10 cellular contexts compared by ENCODE assay signal in genomic region chr9:17578577-17578910, GRCh38. TPM values are rescaled to one million over a fixed set of nuclear protein-coding genes. Genes with fewer than 3 reads are reported as not detected.
DNase-seq lines count a peak whose midpoint lies in the region; ATAC-seq, FAIRE-seq and TF ChIP-seq lines count a peak whose summit lies in the region.
"Had no signal": no experiment of that assay in that cellular context is flagged by ENCODE, and none has a peak within 500 bp of the region (broad histone marks: within the 10 kb centered on the region; RNA-seq: fewer than 3 reads in every experiment).

No MANE protein-coding gene starts in this region.

- no peaks in the 10 kb centered on the region for H3K36me3 Mint-ChIP-seq in astrocyte (ENCODE audit: low read depth, unreplicated experiment)

- DNase-seq in DMS 273 (lab: John Stamatoyannopoulos, UW; ENCODE audit: unreplicated experiment) (peak; percentile 61), DMS 273 treated with DMSO at 0.1 percent for 48 hours (lab: John Stamatoyannopoulos, UW) (no peak), astrocyte (ENCODE audit: low read depth) (no peak), HepG2 (ENCODE audit: low spot score) (no peak), foreskin melanocyte (no peak), NCI-H2196 treated with DMSO at 0.1 percent for 48 hours (lab: John Stamatoyannopoulos, UW; ENCODE audit: unreplicated experiment) (no peak), adrenal gland (no peak)

- ATAC-seq in HepG2, result peak; percentile 51

- H3K36me3 ChIP-seq in astrocyte (ENCODE audit: insufficient read depth, low read length), result no peaks in the 10 kb centered on the region
- H3K36me3 ChIP-seq in HepG2 (replicated peaks in 1 of 2; ENCODE audit: control insufficient read depth in 1 of 2, insufficient read depth in 2 of 2, low read length in 2 of 2), result no peaks in the 10 kb centered on the region
- no peaks in the 10 kb centered on the region for H3K36me3 ChIP-seq in subcutaneous abdominal adipose tissue (ENCODE audit: control insufficient read depth in 5 of 5, insufficient read depth in 5 of 5, low read length in 5 of 5)
- no peaks in the 10 kb centered on the region for H3K36me3 ChIP-seq in adrenal gland (replicated peaks in 1 of 2)

- WGBS in HepG2 (ENCODE audit: low lambda C conversion rate), result 0% methylated on average over 1 of the region's 17 CpGs
- WGBS in adrenal gland, 4 donors, result 0 to 7% (median 3%) methylated on average over 1 to 17 of the region's 17 CpGs

- H3K9me3 ChIP-seq in astrocyte (ENCODE audit: insufficient read depth, low read depth, low read length) (no peaks in the 10 kb centered on the region), HepG2 (ENCODE audit: low read length) (no peaks in the 10 kb centered on the region), subcutaneous abdominal adipose tissue (ENCODE audit: control insufficient read depth in 5 of 5, low read length in 5 of 5) (no peaks in the 10 kb centered on the region), adrenal gland (replicated peaks in 1 of 3) (no peaks in the 10 kb centered on the region)

- no peak overlapping the region for H3K27ac Mint-ChIP-seq in astrocyte (ENCODE audit: unreplicated experiment)

- H3K4me2 ChIP-seq in astrocyte (ENCODE audit: low read length) (peak overlapping the region; percentile 84), HepG2 (ENCODE audit: low read depth, low read length) (0 out of 2 replicates have a peak overlapping the region, but pooled peaks have one; percentile 3)

- no peak for FAIRE-seq in astrocyte (lab: Jason Lieb, UNC)
- FAIRE-seq in HepG2 (lab: Jason Lieb, UNC), result no peak
- FAIRE-seq: GM18507 had no signal

- H3K4me3 ChIP-seq in astrocyte (ENCODE audit: insufficient read depth, low read depth, low read length) (peak overlapping the region; percentile 44), HepG2 (replicated peaks in 1 of 3; ENCODE audit: insufficient read depth in 1 of 3, low read depth in 2 of 3, low read length in 3 of 3) (no peak overlapping the region), subcutaneous abdominal adipose tissue (ENCODE audit: low read depth in 1 of 5, low read length in 5 of 5) (peak overlapping the region in 4 of 5 donors; percentile 32 to 74 (median 56)), adrenal gland (peak overlapping the region in 1 of 4 donors; percentile 55)

- TF ChIP-seq POLR2A in HepG2 (IDR thresholded peaks at IDR 0.05; ENCODE audit: insufficient read depth in 1 of 2, low read depth in 2 of 2, low read length in 2 of 2) (no peak), adrenal gland (IDR thresholded peaks at IDR 0.05) (no peak)

- peak overlapping the region; percentile 80 for H2AFZ ChIP-seq in astrocyte (ENCODE audit: low read depth, low read length)
- no peak overlapping the region for H2AFZ ChIP-seq in HepG2 (ENCODE audit: low read length)

- no peak for TF ChIP-seq RAD21 in HepG2 (CRISPR knock-in tag; IDR thresholded peaks at IDR 0.05)

- in situ Hi-C loops in HepG2 (cut with HindIII; ENCODE audit: extremely low pct_ligation_motif_present, low pct_unique_long_range_greater_than_20kb), result no loop called here

- TF ChIP-seq EP300 in HepG2 (IDR thresholded peaks at IDR 0.05; ENCODE audit: low read depth in 2 of 2, low read length in 2 of 2) (no peak), HepG2 (CRISPR knock-in tag; IDR thresholded peaks at IDR 0.05; ENCODE audit: borderline replicate concordance) (no peak)

- no peak overlapping the region for H3K27ac ChIP-seq in astrocyte (ENCODE audit: low read depth, low read length)
- H3K27ac ChIP-seq in HepG2 (ENCODE audit: extremely low read length, insufficient read depth, low read length), result no peak overlapping the region
- H3K27ac ChIP-seq in subcutaneous abdominal adipose tissue (ENCODE audit: low read depth, low read length), result no peak overlapping the region
- H3K27ac ChIP-seq in adrenal gland, result no peak overlapping the region
- H3K27ac ChIP-seq: 22Rv1 had no signal

- peak overlapping the region; percentile 79 for H3K4me3 Mint-ChIP-seq in astrocyte (ENCODE audit: unreplicated experiment)

- H3K4me1 Mint-ChIP-seq in astrocyte (ENCODE audit: low read depth, unreplicated experiment), result no peaks in the 10 kb centered on the region

- peaks cover 50% of the 10 kb centered on the region for H3K27me3 ChIP-seq in astrocyte (ENCODE audit: insufficient read depth, low read length)
- H3K27me3 ChIP-seq in HepG2 (ENCODE audit: control insufficient read depth in 1 of 2, insufficient read depth in 2 of 2, low read length in 2 of 2), result peaks cover 2 to 19% of the 10 kb centered on the region in 2 experiments; a peak in 3 of 5 replicates
- H3K27me3 ChIP-seq in subcutaneous abdominal adipose tissue (ENCODE audit: control insufficient read depth in 5 of 5, insufficient read depth in 4 of 5, low read length in 5 of 5), result peaks cover 14 to 27% (median 19%) of the 10 kb centered on the region in 5 donors
- peaks cover 42% of the 10 kb centered on the region for H3K27me3 ChIP-seq in adrenal gland

- CTCF ChIA-PET in HepG2 (lab: Yijun Ruan, JAX; ENCODE audit: low intra/inter-chr PET ratio, low total read pairs), result no interaction called here

- intact Hi-C loops in HepG2 (cut with micrococcal nuclease; ENCODE audit: unreplicated experiment) (no loop called here), adrenal gland (cut with DNase I) (no loop called here)

- H3K9me3 Mint-ChIP-seq in astrocyte (ENCODE audit: unreplicated experiment), result no peaks in the 10 kb centered on the region

- no peaks in the 10 kb centered on the region for H4K20me1 ChIP-seq in astrocyte (ENCODE audit: insufficient read depth, low read length)
- H4K20me1 ChIP-seq in HepG2 (ENCODE audit: insufficient read depth, low read length), result no peaks in the 10 kb centered on the region

- POLR2A ChIA-PET in HepG2 (lab: Yijun Ruan, JAX), result no interaction called here

- H3K79me2 ChIP-seq in astrocyte (ENCODE audit: insufficient read depth, low read length) (no peaks in the 10 kb centered on the region), HepG2 (ENCODE audit: insufficient read depth, low read length) (no peaks in the 10 kb centered on the region)

- BruUV-seq in HepG2 (replicated peaks; lab: Mats Ljungman, UMichigan), result no TSS peak

- H3K9ac ChIP-seq in astrocyte (ENCODE audit: low read length) (no peak overlapping the region), HepG2 (ENCODE audit: insufficient read depth, low read depth, low read length) (no peak overlapping the region), subcutaneous abdominal adipose tissue (ENCODE audit: low read length in 5 of 5) (no peak overlapping the region)

- peaks cover 56% of the 10 kb centered on the region for H3K27me3 Mint-ChIP-seq in astrocyte (ENCODE audit: low read depth, unreplicated experiment)

- H3K4me1 ChIP-seq in astrocyte (ENCODE audit: insufficient read depth, low read length) (peaks cover 7% of the 10 kb centered on the region), HepG2 (ENCODE audit: insufficient read depth, low read length) (no peaks in the 10 kb centered on the region), subcutaneous abdominal adipose tissue (ENCODE audit: control insufficient read depth in 5 of 5, insufficient read depth in 5 of 5, low read length in 5 of 5) (peaks cover 0 to 12% (median 12%) of the 10 kb centered on the region in 5 donors), adrenal gland (replicated peaks in 1 of 2) (peaks cover 0 to 14% of the 10 kb centered on the region in 2 donors)

- TF ChIP-seq CTCF in astrocyte (IDR thresholded peaks at IDR 0.05; ENCODE audit: insufficient read depth, low read depth, low read length), result no peak
- TF ChIP-seq CTCF in HepG2 (CRISPR knock-in tag; IDR thresholded peaks at IDR 0.05), result no peak
- TF ChIP-seq CTCF in adrenal gland (IDR thresholded peaks at IDR 0.05), result no peak

TF ChIP-seq in HepG2, 621 proteins besides CTCF, POLR2A, EP300 and RAD21 (continues in another document):
- TF ChIP-seq ZZZ3 (CRISPR knock-in tag; IDR thresholded peaks at IDR 0.05; ENCODE audit: borderline replicate concordance) (no peak), THAP8 (CRISPR knock-in tag; IDR thresholded peaks at IDR 0.05; ENCODE audit: borderline replicate concordance) (no peak), ZNF766 (CRISPR knock-in tag; IDR thresholded peaks at IDR 0.05; ENCODE audit: borderline replicate concordance) (no peak)

RNA-seq across cellular contexts. Expression of gene SH3GL2, which starts 0.3 kb away (rescaled TPM):
- 0.16 TPM in 1 of 2 replicates, not detected in the other for total RNA-seq in astrocyte
- 0.04 TPM in 1 of 2 replicates, not detected in the other for total RNA-seq in HepG2 (2016; rRNA removed; fragmentation: Illumina TruSeq; extraction: Trizol)
- total RNA-seq in HepG2 (2016; cell fraction: cytosol; rRNA removed; fragmentation: Illumina TruSeq; extraction: Trizol; ENCODE audit: low read depth), result not detected in 2 replicates
- total RNA-seq in HepG2 (2016; cell fraction: insoluble cytoplasmic fraction; rRNA removed; fragmentation: Illumina TruSeq; extraction: Trizol), result 0.04 TPM in 1 of 2 replicates, not detected in the other
- 0.06 TPM in 1 of 2 replicates, not detected in the other for total RNA-seq in HepG2 (2016; cell fraction: membrane; rRNA removed; fragmentation: Illumina TruSeq; extraction: Trizol)
- total RNA-seq in HepG2 (2016; cell fraction: nucleus; rRNA removed; fragmentation: Illumina TruSeq; extraction: Trizol), result not detected in 2 replicates
- polyA plus RNA-seq in HepG2 (2011; rRNA removed), result 0.03 TPM in 1 of 2 replicates, not detected in the other
- polyA plus RNA-seq in HepG2 (2011; cell fraction: cytosol; rRNA removed), result not detected in 2 replicates
- polyA plus RNA-seq in HepG2 (2011; cell fraction: nucleus; rRNA removed), result 0.08 TPM in 1 of 2 replicates, not detected in the other
- polyA plus RNA-seq in HepG2 (2012), result not detected in 2 replicates
- not detected in 2 replicates for polyA plus RNA-seq in HepG2 (2016; cell fraction: cytosol; fragmentation: Illumina TruSeq; extraction: Trizol; ENCODE audit: low read depth)
- not detected in 2 replicates for polyA plus RNA-seq in HepG2 (2016; cell fraction: insoluble cytoplasmic fraction; fragmentation: Illumina TruSeq; extraction: Trizol; ENCODE audit: low read depth)
- polyA plus RNA-seq in HepG2 (2016; cell fraction: membrane; fragmentation: Illumina TruSeq; extraction: Trizol; ENCODE audit: low read depth), result not detected in 2 replicates
- 0.18 and 0.29 TPM in 2 replicates for polyA plus RNA-seq in HepG2 (2016; cell fraction: nucleus; fragmentation: Illumina TruSeq; extraction: Trizol; ENCODE audit: insufficient read depth, low read depth)
- 14.5 TPM in 1 of 2 replicates, not detected in the other for polyA minus RNA-seq in HepG2 (2011; rRNA and poly(A)+ RNA removed; ENCODE audit: low replicate concordance)
- polyA minus RNA-seq in HepG2 (2011; cell fraction: cytosol; rRNA and poly(A)+ RNA removed), result 1.3 TPM in 1 of 2 replicates, not detected in the other
- polyA minus RNA-seq in HepG2 (2011; cell fraction: nucleus; rRNA and poly(A)+ RNA removed), result not detected in 2 replicates
- total RNA-seq in adrenal gland, result under 1 TPM in 1 of 8 donors, not detected in 7; 0.07 TPM
- polyA plus RNA-seq in adrenal gland, result under 1 TPM in 2 of 3 donors, not detected in 1; 0.10 to 0.29 TPM

Comparison
In these comparisons a context has a peak if more than half of its experiments do, and no peak if none do; other contexts are left out.
1. H3K4me3 ChIP-seq: peak in astrocyte (single experiment) and subcutaneous abdominal adipose tissue (4 of 5); none in HepG2 (0 of 3).